Comparison of ENCODE assay signal across 21 cellular contexts in the genomic region with DNA sequence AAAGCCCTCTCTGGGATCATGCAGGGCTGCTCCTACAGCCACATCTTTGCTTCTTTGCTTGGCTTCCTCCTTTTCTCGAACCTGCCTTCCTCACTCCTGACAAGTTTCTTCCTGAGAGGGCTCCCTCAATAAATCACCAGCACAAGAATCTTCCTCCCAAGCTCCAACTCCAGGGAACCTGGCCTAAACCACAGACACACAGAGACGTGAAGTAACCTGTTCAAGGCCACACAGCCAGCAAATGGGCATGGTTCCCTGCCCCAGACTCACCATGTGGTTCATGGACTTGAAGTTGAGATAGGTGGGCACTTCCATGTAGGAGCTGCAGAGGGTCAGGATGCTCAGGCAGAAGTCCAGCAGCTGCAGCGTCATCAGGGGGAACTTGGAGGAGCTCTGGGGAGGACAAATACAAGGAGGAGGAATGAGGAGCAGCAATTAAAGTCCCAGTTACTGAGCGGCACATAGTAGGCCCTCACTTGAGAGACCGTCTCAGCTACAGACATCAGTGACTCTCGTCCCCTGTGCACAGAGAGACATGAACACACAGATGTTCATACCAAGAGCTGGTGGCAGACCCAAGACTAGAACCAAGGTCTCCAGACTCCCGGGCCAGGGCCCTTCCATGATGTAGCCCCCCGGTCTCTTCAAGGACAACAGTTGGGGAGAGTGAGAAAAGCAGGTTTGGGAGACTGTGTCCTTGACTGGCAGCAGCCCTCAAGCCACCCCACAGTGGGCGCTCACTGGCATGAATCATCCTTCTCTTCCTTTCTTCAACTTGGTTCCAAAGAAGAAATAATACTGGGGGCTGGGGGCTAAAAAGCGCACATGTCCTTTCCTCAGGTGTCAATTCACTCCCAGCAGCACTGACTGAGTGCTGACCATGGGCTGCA. TPM values are rescaled to one million over a fixed set of nuclear protein-coding genes. Genes with fewer than 3 reads are reported as not detected.
DNase-seq lines count a peak whose midpoint lies in the region; ATAC-seq, FAIRE-seq and TF ChIP-seq lines count a peak whose summit lies in the region.
"Had no signal": no experiment of that assay in that cellular context is flagged by ENCODE, and none has a peak within 500 bp of the region (broad histone marks: within the 10 kb centered on the region; RNA-seq: fewer than 3 reads in every experiment).

No MANE protein-coding gene starts in this region.

- H3K9ac ChIP-seq in H1 (replicated peaks in 1 of 4; ENCODE audit: extremely low read depth in 1 of 4, low read depth in 3 of 4, low read length in 3 of 4) (no peak overlapping the region), MM.1S (ENCODE audit: low read length) (no peak overlapping the region)

- no peak overlapping the region for H3K14ac ChIP-seq in H1 (ENCODE audit: insufficient read length)

- H4K20me1 ChIP-seq in H1 (replicated peaks in 1 of 2; ENCODE audit: control insufficient read depth in 1 of 2, insufficient read depth in 2 of 2, low read length in 2 of 2) (no peaks in the 10 kb centered on the region), MM.1S (ENCODE audit: insufficient read depth, low read length) (no peaks in the 10 kb centered on the region)

- H3K27me3 ChIP-seq in H1 (replicated peaks in 1 of 4; ENCODE audit: control insufficient read depth in 3 of 4, extremely low read depth in 1 of 4, insufficient read depth in 3 of 4, low read length in 3 of 4) (no peaks in the 10 kb centered on the region), MM.1S (replicated peaks; ENCODE audit: insufficient read depth, low read length) (no peaks in the 10 kb centered on the region)
- H3K27me3 ChIP-seq: sigmoid colon, testis had no signal

- no peak overlapping the region for H2AFZ ChIP-seq in H1 (ENCODE audit: low read length)
- no peak overlapping the region for H2AFZ ChIP-seq in MM.1S (ENCODE audit: low read length)

- CTCF ChIA-PET in activated naive CD4-positive, alpha-beta T cell treated with anti-CD3 and anti-CD28 coated beads, Interleukin-2, amount 10 ng/mL, durations not matched to agents 7 days and 5 days (lab: Charles Lee), result no interaction called here
- CTCF ChIA-PET in activated CD4-positive, alpha-beta memory T cell treated with anti-CD3 and anti-CD28 coated beads, Interleukin-2, amount 10 ng/mL, durations not matched to agents 7 days and 5 days (lab: Charles Lee), result interaction anchor here (1.0 to 2.7 kb wide), 4 partner anchors 10 to 21 kb away, joined by 3 to 12 read pairs (median 4); no protein-coding TSS in a partner anchor
- CTCF ChIA-PET in H1 (lab: Charles Lee; ENCODE audit: partially characterized antibody), result interaction anchor here (1.4 to 55.1 kb wide), 3 partner anchors 11 to 27 kb away, joined by 3 to 1640 read pairs (median 13); a partner anchor contains a TSS

- H3K27me3 Mint-ChIP-seq in activated naive CD4-positive, alpha-beta T cell treated with anti-CD3 and anti-CD28 coated beads, Interleukin-2, amount 50 U/mL, for 24 hours, result no peaks in the 10 kb centered on the region
- no peaks in the 10 kb centered on the region for H3K27me3 Mint-ChIP-seq in activated naive CD4-positive, alpha-beta T cell treated with anti-CD3 and anti-CD28 coated beads, Interleukin-2, amount 10 ng/mL, durations not matched to agents 7 days and 5 days
- H3K27me3 Mint-ChIP-seq in activated CD4-positive, alpha-beta memory T cell treated with anti-CD3 and anti-CD28 coated beads, Interleukin-2, amount 10 ng/mL, durations not matched to agents 7 days and 5 days, result no peaks in the 10 kb centered on the region

- H2BK15ac ChIP-seq in H1 (ENCODE audit: low read length), result 0 out of 2 replicates have a peak overlapping the region, but pooled peaks have one; percentile 37

- H3K4me1 ChIP-seq in H1 (replicated peaks in 1 of 4; ENCODE audit: control insufficient read depth in 3 of 4, insufficient read depth in 4 of 4, low read length in 3 of 4) (peaks cover 0 to 3% (median 0%) of the 10 kb centered on the region in 4 experiments; a peak in 2 of 7 replicates), MM.1S (ENCODE audit: low read length) (peaks cover 25% of the 10 kb centered on the region)
- H3K4me1 ChIP-seq: sigmoid colon, testis had no signal

- H3K4me2 ChIP-seq in H1 (ENCODE audit: insufficient read depth in 1 of 2, low read depth in 2 of 2, low read length in 2 of 2) (no peak overlapping the region), MM.1S (ENCODE audit: low read depth, low read length) (no peak overlapping the region)

- H3K9me3 ChIP-seq in H1 (ENCODE audit: insufficient read depth in 2 of 2, low read depth in 1 of 2, low read length in 1 of 2), result no peaks in the 10 kb centered on the region
- no peaks in the 10 kb centered on the region for H3K9me3 ChIP-seq in MM.1S (replicated peaks; ENCODE audit: insufficient read depth, low read length)
- H3K9me3 ChIP-seq: sigmoid colon, testis had no signal

- H3K36me3 Mint-ChIP-seq in activated naive CD4-positive, alpha-beta T cell treated with anti-CD3 and anti-CD28 coated beads, Interleukin-2, amount 50 U/mL, for 24 hours, result peaks cover 18% of the 10 kb centered on the region
- peaks cover 84% of the 10 kb centered on the region for H3K36me3 Mint-ChIP-seq in activated naive CD4-positive, alpha-beta T cell treated with anti-CD3 and anti-CD28 coated beads, Interleukin-2, amount 10 ng/mL, durations not matched to agents 7 days and 5 days
- peaks cover 91% of the 10 kb centered on the region for H3K36me3 Mint-ChIP-seq in activated CD4-positive, alpha-beta memory T cell treated with anti-CD3 and anti-CD28 coated beads, Interleukin-2, amount 10 ng/mL, durations not matched to agents 7 days and 5 days (ENCODE audit: low read depth)
- H3K36me3 Mint-ChIP-seq in stimulated activated effector memory CD8-positive, alpha-beta T cell treated with anti-CD3 and anti-CD28 coated beads, Interleukin-12 subunit alpha, Interleukin-12 subunit beta, amount 100 ng/mL, for 72 hours, result peaks cover 100% of the 10 kb centered on the region

- peaks cover 29% of the 10 kb centered on the region for H3F3A ChIP-seq in MM.1S (ENCODE audit: insufficient read depth, low read length)

- TF ChIP-seq CTCF in H1 (IDR thresholded peaks at IDR 0.05; ENCODE audit: control extremely low read depth in 1 of 3, insufficient read depth in 1 of 3, low read depth in 1 of 3, low read length in 3 of 3) (no peak), MM.1S (IDR thresholded peaks at IDR 0.05; ENCODE audit: low read length) (no peak)

- peaks cover 62% of the 10 kb centered on the region for H3K4me1 Mint-ChIP-seq in activated naive CD4-positive, alpha-beta T cell treated with anti-CD3 and anti-CD28 coated beads, Interleukin-2, amount 50 U/mL, for 24 hours
- peaks cover 74% of the 10 kb centered on the region for H3K4me1 Mint-ChIP-seq in activated naive CD4-positive, alpha-beta T cell treated with anti-CD3 and anti-CD28 coated beads, Interleukin-2, amount 10 ng/mL, durations not matched to agents 7 days and 5 days
- peaks cover 83% of the 10 kb centered on the region for H3K4me1 Mint-ChIP-seq in activated CD4-positive, alpha-beta memory T cell treated with anti-CD3 and anti-CD28 coated beads, Interleukin-2, amount 10 ng/mL, durations not matched to agents 7 days and 5 days
- peaks cover 78% of the 10 kb centered on the region for H3K4me1 Mint-ChIP-seq in stimulated activated effector memory CD8-positive, alpha-beta T cell treated with anti-CD3 and anti-CD28 coated beads, Interleukin-12 subunit alpha, Interleukin-12 subunit beta, amount 100 ng/mL, for 72 hours

- H3K9me3 Mint-ChIP-seq in activated naive CD4-positive, alpha-beta T cell treated with anti-CD3 and anti-CD28 coated beads, Interleukin-2, amount 50 U/mL, for 24 hours, result no peaks in the 10 kb centered on the region
- peaks cover 3% of the 10 kb centered on the region for H3K9me3 Mint-ChIP-seq in activated naive CD4-positive, alpha-beta T cell treated with anti-CD3 and anti-CD28 coated beads, Interleukin-2, amount 10 ng/mL, durations not matched to agents 7 days and 5 days
- peaks cover 2% of the 10 kb centered on the region for H3K9me3 Mint-ChIP-seq in activated CD4-positive, alpha-beta memory T cell treated with anti-CD3 and anti-CD28 coated beads, Interleukin-2, amount 10 ng/mL, durations not matched to agents 7 days and 5 days
- H3K9me3 Mint-ChIP-seq in stimulated activated effector memory CD8-positive, alpha-beta T cell treated with anti-CD3 and anti-CD28 coated beads, Interleukin-12 subunit alpha, Interleukin-12 subunit beta, amount 100 ng/mL, for 72 hours, result no peaks in the 10 kb centered on the region

- H3K23me2 ChIP-seq in H1 (ENCODE audit: low read depth, low read length), result no peaks in the 10 kb centered on the region

- ATAC-seq in stimulated activated effector memory CD8-positive, alpha-beta T cell treated with anti-CD3 and anti-CD28 coated beads, Interleukin-12 subunit alpha, Interleukin-12 subunit beta, amount 100 ng/mL, for 72 hours, result no peak
- no peak for ATAC-seq in GM19395 (IDR thresholded peaks at IDR 0.05; ENCODE audit: unreplicated experiment)
- ATAC-seq: left colon had no signal

- no peaks in the 10 kb centered on the region for H3K79me1 ChIP-seq in H1 (ENCODE audit: low read depth, low read length)

- no peak for TF ChIP-seq EP300 in H1 (IDR thresholded peaks at IDR 0.05; ENCODE audit: borderline replicate concordance in 1 of 2, low read depth in 2 of 2, low read length in 2 of 2)

- no peak for FAIRE-seq in H1 (lab: Jason Lieb, UNC)
- FAIRE-seq: endometrium had no signal

- no peaks in the 10 kb centered on the region for H3K36me3 ChIP-seq in H1 (ENCODE audit: control insufficient read depth in 2 of 4, insufficient read depth in 4 of 4, low read length in 3 of 4)
- H3K36me3 ChIP-seq in MM.1S (replicated peaks; ENCODE audit: insufficient read depth, low read length), result peaks cover 53% of the 10 kb centered on the region
- H3K36me3 ChIP-seq: sigmoid colon had no signal

- H2BK20ac ChIP-seq in H1 (ENCODE audit: low read length), result no peak overlapping the region

- H2AK5ac ChIP-seq in H1 (ENCODE audit: low read depth, low read length), result peak overlapping the region; percentile 33

- no peak overlapping the region for H3K4me3 Mint-ChIP-seq in activated naive CD4-positive, alpha-beta T cell treated with anti-CD3 and anti-CD28 coated beads, Interleukin-2, amount 50 U/mL, for 24 hours
- no peak overlapping the region for H3K4me3 Mint-ChIP-seq in activated naive CD4-positive, alpha-beta T cell treated with anti-CD3 and anti-CD28 coated beads, Interleukin-2, amount 10 ng/mL, durations not matched to agents 7 days and 5 days
- H3K4me3 Mint-ChIP-seq in activated CD4-positive, alpha-beta memory T cell treated with anti-CD3 and anti-CD28 coated beads, Interleukin-2, amount 10 ng/mL, durations not matched to agents 7 days and 5 days, result no peak overlapping the region
- no peak overlapping the region for H3K4me3 Mint-ChIP-seq in stimulated activated effector memory CD8-positive, alpha-beta T cell treated with anti-CD3 and anti-CD28 coated beads, Interleukin-12 subunit alpha, Interleukin-12 subunit beta, amount 100 ng/mL, for 72 hours

- DNase-seq in activated naive CD4-positive, alpha-beta T cell treated with anti-CD3 and anti-CD28 coated beads, Interleukin-2, amount 10 ng/mL, durations not matched to agents 7 days and 5 days, result no peak
- no peak for DNase-seq in activated CD4-positive, alpha-beta memory T cell treated with anti-CD3 and anti-CD28 coated beads, Interleukin-2, amount 10 ng/mL, durations not matched to agents 7 days and 5 days
- DNase-seq in H1 (ENCODE audit: low read depth in 1 of 2, low spot score in 2 of 2), result no peak
- DNase-seq in stimulated activated effector memory CD8-positive, alpha-beta T cell treated with anti-CD3 and anti-CD28 coated beads, Interleukin-12 subunit alpha, Interleukin-12 subunit beta, amount 100 ng/mL, for 72 hours (ENCODE audit: low spot score in 2 of 2), result no peak
- DNase-seq in DMS 273 (lab: John Stamatoyannopoulos, UW; ENCODE audit: unreplicated experiment), result no peak
- no peak for DNase-seq in MM.1S
- DNase-seq: activated CD4-positive, CD25-positive, alpha-beta regulatory T cell; activated T-cell treated with anti-CD3 and anti-CD28 coated beads for 4 hours; IMR-90; left colon; midbrain; NCI-H526 treated with DMSO at 0.1 percent for 48 hours; SHP77; sigmoid colon; testis had no signal

- H2BK120ac ChIP-seq in H1 (replicated peaks; ENCODE audit: low read depth, low read length), result no peak overlapping the region

- POLR2A ChIA-PET in activated CD4-positive, alpha-beta memory T cell treated with anti-CD3 and anti-CD28 coated beads, Interleukin-2, amount 10 ng/mL, durations not matched to agents 7 days and 5 days (lab: Charles Lee), result interaction anchor here (1.2 to 5.4 kb wide), 3 partner anchors 11 to 22 kb away, joined by 3 to 32 read pairs (median 7); a partner anchor contains a TSS
- POLR2A ChIA-PET in H1 (lab: Charles Lee; ENCODE audit: partially characterized antibody), result interaction anchor here (0.6 kb wide), 1 partner anchor 48 kb away, joined by 3 read pairs; no protein-coding TSS in a partner anchor

- H3K4me3 ChIP-seq in H1 (ENCODE audit: extremely low read depth in 1 of 4, insufficient read depth in 2 of 4, low read depth in 3 of 4, low read length in 4 of 4), result no peak overlapping the region
- no peak overlapping the region for H3K4me3 ChIP-seq in MM.1S (ENCODE audit: low read length)
- H3K4me3 ChIP-seq: sigmoid colon, testis had no signal

- H3K27ac ChIP-seq in H1 (ENCODE audit: low read depth, low read length), result no peak overlapping the region
- H3K27ac ChIP-seq in MM.1S (ENCODE audit: low read length), result no peak overlapping the region
- H3K27ac ChIP-seq: sigmoid colon, testis had no signal

- no peak overlapping the region for H3K18ac ChIP-seq in H1 (ENCODE audit: extremely low read depth, low read length)

- H4K8ac ChIP-seq in H1 (ENCODE audit: extremely low read depth, insufficient read depth, low read length), result no peak overlapping the region

- no peak overlapping the region for H3K4ac ChIP-seq in H1 (replicated peaks; ENCODE audit: insufficient read length, low read depth, low read length)

- H2BK12ac ChIP-seq in H1 (ENCODE audit: low read depth, low read length), result no peak overlapping the region

- no peak overlapping the region for H4K91ac ChIP-seq in H1 (replicated peaks; ENCODE audit: insufficient read length, low read length)

- peak overlapping the region; percentile 92 for H3K27ac Mint-ChIP-seq in activated naive CD4-positive, alpha-beta T cell treated with anti-CD3 and anti-CD28 coated beads, Interleukin-2, amount 50 U/mL, for 24 hours
- no peak overlapping the region for H3K27ac Mint-ChIP-seq in activated naive CD4-positive, alpha-beta T cell treated with anti-CD3 and anti-CD28 coated beads, Interleukin-2, amount 10 ng/mL, durations not matched to agents 7 days and 5 days
- H3K27ac Mint-ChIP-seq in activated CD4-positive, alpha-beta memory T cell treated with anti-CD3 and anti-CD28 coated beads, Interleukin-2, amount 10 ng/mL, durations not matched to agents 7 days and 5 days, result peak overlapping the region; percentile 78
- peak overlapping the region; percentile 95 for H3K27ac Mint-ChIP-seq in stimulated activated effector memory CD8-positive, alpha-beta T cell treated with anti-CD3 and anti-CD28 coated beads, Interleukin-12 subunit alpha, Interleukin-12 subunit beta, amount 100 ng/mL, for 72 hours

- H2BK5ac ChIP-seq in H1 (ENCODE audit: low read depth, low read length), result no peak overlapping the region; the same call in 1 of the 2 replicates

- no peak overlapping the region for H4K5ac ChIP-seq in H1 (ENCODE audit: insufficient read length, low read depth, low read length)

- WGBS in H1 (ENCODE audit: extremely low coverage in 1 of 2, insufficient coverage in 1 of 2, insufficient read length in 1 of 2, insufficient replicate concordance in 2 of 2, low coverage in 1 of 2, low lambda C conversion rate in 2 of 2, missing lambda C conversion rate in 1 of 2), 2 experiments, result 93% methylated on average over 10 of the region's 10 CpGs; no CpG with 5 or more reads in 1 of the 2 experiments

- TF ChIP-seq RAD21 in H1 (IDR thresholded peaks at IDR 0.05 in 1 of 2, conservative IDR thresholded peaks at IDR 0.05 in 1 of 2; ENCODE audit: low read depth in 2 of 2, low read length in 2 of 2), result no peak

- no peak overlapping the region for H3K23ac ChIP-seq in H1 (ENCODE audit: insufficient read length)

- H3K79me2 ChIP-seq in H1 (ENCODE audit: control insufficient read depth in 1 of 2, insufficient read depth in 2 of 2, low read length in 2 of 2), result no peaks in the 10 kb centered on the region
- peaks cover 78% of the 10 kb centered on the region for H3K79me2 ChIP-seq in MM.1S (ENCODE audit: low read length)

- TF ChIP-seq POLR2A in H1 (IDR thresholded peaks at IDR 0.05; ENCODE audit: control extremely low read depth in 1 of 2, low read depth in 2 of 2, low read length in 2 of 2), result no peak

- H3K9me2 ChIP-seq in MM.1S (replicated peaks; ENCODE audit: insufficient read depth, low read length), result no peaks in the 10 kb centered on the region

- no peak overlapping the region for H3K56ac ChIP-seq in H1 (replicated peaks; ENCODE audit: insufficient read length, low read depth, low read length)

RNA-seq across cellular contexts. Expression of a gene that starts 15.5 kb away (rescaled TPM):
- total RNA-seq in activated CD4-positive, alpha-beta memory T cell treated with anti-CD3 and anti-CD28 coated beads, Interleukin-2, amount 10 ng/mL, durations not matched to agents 7 days and 5 days, result not detected
- 0.11 and 0.28 TPM in 2 replicates for total RNA-seq in H1 (2021; fragmentation: NEBNext Ultra II Directional; extraction: Animal tissue kit (Norgen Biotek cat#: 25700))
- polyA plus RNA-seq in H1 (2011; rRNA removed), result 0.11 and 0.12 TPM in 2 replicates
- 0.23 TPM for polyA plus RNA-seq in H1 (2011; cell fraction: cytosol; rRNA removed)
- polyA plus RNA-seq in H1 (2011; cell fraction: nucleus; rRNA removed), result 0.19 TPM
- 0.11 to 0.32 TPM (median 0.16 TPM) in 4 replicates for polyA plus RNA-seq in H1 (2012, experiment 1 of 2)
- not detected for polyA plus RNA-seq in H1 (2012, experiment 2 of 2)
- 0.08 TPM for polyA plus RNA-seq in H1 (2013, experiment 1 of 2)
- 0.11 TPM for polyA plus RNA-seq in H1 (2013, experiment 2 of 2)
- 0.13 and 0.24 TPM in 2 replicates for polyA minus RNA-seq in H1 (2011; rRNA and poly(A)+ RNA removed)
- polyA minus RNA-seq in H1 (2011; cell fraction: cytosol; rRNA and poly(A)+ RNA removed), result not detected
- polyA minus RNA-seq in H1 (2011; cell fraction: nucleus; rRNA and poly(A)+ RNA removed), result not detected
- total RNA-seq: IMR-90; left colon; T-helper 1 cell treated with Interleukin-12 subunit alpha and Interleukin-12 subunit beta and Interleukin-4 antibody, amounts not matched to agents 30 ng/mL and 1 ng/mL, for 36 hours had no signal

RNA-seq across cellular contexts. Expression of a gene that starts 18.7 kb away (rescaled TPM):
- 100 to 1,000 TPM; 481 to 482 TPM for total RNA-seq in activated CD4-positive, alpha-beta memory T cell treated with anti-CD3 and anti-CD28 coated beads, Interleukin-2, amount 10 ng/mL, durations not matched to agents 7 days and 5 days
- 0.37 and 0.52 TPM in 2 replicates for total RNA-seq in H1 (2021; fragmentation: NEBNext Ultra II Directional; extraction: Animal tissue kit (Norgen Biotek cat#: 25700))
- 0.77 and 1.4 TPM in 2 replicates for polyA plus RNA-seq in H1 (2011; rRNA removed)
- 0.83 TPM for polyA plus RNA-seq in H1 (2011; cell fraction: cytosol; rRNA removed)
- polyA plus RNA-seq in H1 (2011; cell fraction: nucleus; rRNA removed), result 0.46 TPM
- polyA plus RNA-seq in H1 (2012, experiment 1 of 2), result 0.39 to 0.60 TPM (median 0.52 TPM) in 3 of 4 replicates, not detected in the other
- polyA plus RNA-seq in H1 (2012, experiment 2 of 2), result 0.18 TPM
- polyA plus RNA-seq in H1 (2013, experiment 1 of 2), result 0.57 TPM
- polyA plus RNA-seq in H1 (2013, experiment 2 of 2), result 0.99 TPM
- 1.0 and 1.1 TPM in 2 replicates for polyA minus RNA-seq in H1 (2011; rRNA and poly(A)+ RNA removed)
- not detected for polyA minus RNA-seq in H1 (2011; cell fraction: cytosol; rRNA and poly(A)+ RNA removed)
- 0.30 TPM for polyA minus RNA-seq in H1 (2011; cell fraction: nucleus; rRNA and poly(A)+ RNA removed)
- total RNA-seq: chondrocyte, IMR-90, osteocyte had no signal

Comparison
In these comparisons a context has a peak if more than half of its experiments do, and no peak if none do; other contexts are left out.
1. RNA of a gene that starts 18.7 kb away (total RNA-seq): 481 to 482 TPM in activated CD4-positive, alpha-beta memory T cell treated with anti-CD3 and anti-CD28 coated beads, Interleukin-2, amount 10 ng/mL, durations not matched to agents 7 days and 5 days; 0.37 to 0.52 TPM in H1; every median in the first group is over 100 times any median in the second.